ENCODE assay signal across 8 cellular contexts in genomic region chr6:144036064-144036873, GRCh38. TPM values are rescaled to one million over a fixed set of nuclear protein-coding genes. Genes with fewer than 3 reads are reported as not detected.
DNase-seq lines count a peak whose midpoint lies in the region; ATAC-seq and TF ChIP-seq lines count a peak whose summit lies in the region.

No MANE protein-coding gene starts in this region.

- POLR2A ChIA-PET in T-cell (lab: Charles Lee), result no interaction called here

- intact Hi-C loops in activated naive CD4-positive, alpha-beta T cell treated with anti-CD3 and anti-CD28 coated beads for 36 hours (cut with micrococcal nuclease), result loop anchor here (1.0 kb wide), 5 partner anchors 19 to 461 kb away; partner anchors contain the start of gene SF3B5

- no peaks in the 10 kb centered on the region for H3K9me3 Mint-ChIP-seq in activated naive CD4-positive, alpha-beta T cell treated with anti-CD3 and anti-CD28 coated beads for 36 hours
- H3K9me3 Mint-ChIP-seq in T-cell, result peaks cover 5 to 10% (median 5%) of the 10 kb centered on the region in 3 donors

- ATAC-seq in HG02884 (IDR thresholded peaks at IDR 0.05; ENCODE audit: unreplicated experiment) (peak; percentile 84), T-cell (replicated peaks in 1 of 4) (peak in 3 of 4 experiments; percentile 37 to 59 (median 47)), gastroesophageal sphincter (peak; percentile 50)

- H3K4me1 Mint-ChIP-seq in activated naive CD4-positive, alpha-beta T cell treated with anti-CD3 and anti-CD28 coated beads for 36 hours (ENCODE audit: low read depth), result peaks cover 14% of the 10 kb centered on the region
- peaks cover 13 to 15% (median 14%) of the 10 kb centered on the region in 3 donors for H3K4me1 Mint-ChIP-seq in T-cell

- H3K27ac ChIP-seq in gastroesophageal sphincter (peak overlapping the region in 3 of 4 donors; percentile 1 to 65 (median 9)), rectal smooth muscle tissue (ENCODE audit: low read depth, low read length) (no peak overlapping the region)

- WGBS in gastroesophageal sphincter (ENCODE audit: low coverage in 1 of 2), 2 donors, result 20 to 43% methylated on average over 3 of the region's 8 CpGs

- no peak overlapping the region for H3K9ac ChIP-seq in rectal smooth muscle tissue (ENCODE audit: low read length)

- peak overlapping the region; percentile 17 to 41 for H3K4me3 ChIP-seq in gastroesophageal sphincter
- peak overlapping the region; percentile 53 for H3K4me3 ChIP-seq in rectal smooth muscle tissue (ENCODE audit: low read length)

- H3K4me3 Mint-ChIP-seq in activated naive CD4-positive, alpha-beta T cell treated with anti-CD3 and anti-CD28 coated beads for 36 hours, result peak overlapping the region; percentile 30
- peak overlapping the region; percentile 22 to 67 (median 47) for H3K4me3 Mint-ChIP-seq in T-cell

- no peak overlapping the region for H3K27ac Mint-ChIP-seq in activated naive CD4-positive, alpha-beta T cell treated with anti-CD3 and anti-CD28 coated beads for 36 hours
- H3K27ac Mint-ChIP-seq in T-cell, result peak overlapping the region; percentile 0 to 1

- TF ChIP-seq POLR2A in gastroesophageal sphincter (IDR thresholded peaks at IDR 0.05), result no peak

- H3K27me3 ChIP-seq in gastroesophageal sphincter (peaks cover 4% of the 10 kb centered on the region), rectal smooth muscle tissue (ENCODE audit: control insufficient read depth, insufficient read depth, low read length) (no peaks in the 10 kb centered on the region)

- CTCF ChIA-PET in activated naive CD4-positive, alpha-beta T cell treated with anti-CD3 and anti-CD28 coated beads for 36 hours (lab: Charles Lee), result interaction anchor here (0.6 to 1.6 kb wide), 6 partner anchors 24 to 1961 kb away, joined by 3 to 5 read pairs (median 3); no protein-coding TSS in a partner anchor
- CTCF ChIA-PET in T-cell (lab: Charles Lee), result interaction anchor here in 1 of 2 donors (0.6 kb wide), 1 partner anchor 97 kb away, joined by 6 read pairs; no protein-coding TSS in a partner anchor

- DNase-seq in activated naive CD4-positive, alpha-beta T cell treated with anti-CD3 and anti-CD28 coated beads for 36 hours, result peak; percentile 50
- no peak for DNase-seq in activated naive CD4-positive, alpha-beta T cell (lab: John Stamatoyannopoulos, UW)
- peak in 1 of 34 experiments; percentile 10 for DNase-seq in T-cell
- DNase-seq in NK-92 (lab: John Stamatoyannopoulos, UW; ENCODE audit: unreplicated experiment), result no peak
- DNase-seq in DMS 273 (lab: John Stamatoyannopoulos, UW; ENCODE audit: unreplicated experiment), result no peak

- H3K36me3 Mint-ChIP-seq in activated naive CD4-positive, alpha-beta T cell treated with anti-CD3 and anti-CD28 coated beads for 36 hours (ENCODE audit: low read depth), result no peaks in the 10 kb centered on the region
- peaks cover 8% of the 10 kb centered on the region for H3K36me3 Mint-ChIP-seq in T-cell

- peaks cover 0 to 10% (median 0%) of the 10 kb centered on the region in 3 donors for H3K9me3 ChIP-seq in gastroesophageal sphincter

- H3K4me1 ChIP-seq in gastroesophageal sphincter (peaks cover 0 to 8% (median 0%) of the 10 kb centered on the region in 3 donors), rectal smooth muscle tissue (ENCODE audit: control insufficient read depth, insufficient read depth, low read length) (no peaks in the 10 kb centered on the region)

- TF ChIP-seq EP300 in gastroesophageal sphincter (IDR thresholded peaks at IDR 0.05), result no peak

- H3K36me3 ChIP-seq in gastroesophageal sphincter, result no peaks in the 10 kb centered on the region
- no peaks in the 10 kb centered on the region for H3K36me3 ChIP-seq in rectal smooth muscle tissue (ENCODE audit: control insufficient read depth, insufficient read depth, low read length)

- no peak for TF ChIP-seq CTCF in gastroesophageal sphincter (IDR thresholded peaks at IDR 0.05)

- no peaks in the 10 kb centered on the region for H3K27me3 Mint-ChIP-seq in activated naive CD4-positive, alpha-beta T cell treated with anti-CD3 and anti-CD28 coated beads for 36 hours (ENCODE audit: low read depth)
- peaks cover 0 to 3% of the 10 kb centered on the region in 2 donors for H3K27me3 Mint-ChIP-seq in T-cell

RNA-seq across cellular contexts. Expression of gene PLAGL1, which starts 28.2 kb away (rescaled TPM):
- 10 to 100 TPM; 10.0 to 11.7 TPM for total RNA-seq in activated naive CD4-positive, alpha-beta T cell treated with anti-CD3 and anti-CD28 coated beads for 36 hours
- total RNA-seq in T-cell, result 1 to 10 TPM; 3.4 to 5.7 (median 4.8) TPM
- total RNA-seq in gastroesophageal sphincter, result 10 to 100 TPM; 13.2 to 26.3 (median 17.5) TPM

RNA-seq across cellular contexts. Expression of gene SF3B5, which starts 59.1 kb away (rescaled TPM):
- total RNA-seq in activated naive CD4-positive, alpha-beta T cell treated with anti-CD3 and anti-CD28 coated beads for 36 hours, result 100 to 1,000 TPM; 170 to 176 TPM
- total RNA-seq in T-cell, result 100 to 1,000 TPM; 111 to 125 (median 115) TPM
- total RNA-seq in gastroesophageal sphincter, result 100 to 1,000 TPM; 102 to 123 (median 116) TPM
